In genomic region chr17:38296834-38297517, GRCh38 we compare ENCODE assay signal across 8 cellular contexts. TPM values are rescaled to one million over a fixed set of nuclear protein-coding genes. Genes with fewer than 3 reads are reported as not detected.
DNase-seq lines count a peak whose midpoint lies in the region; ATAC-seq and TF ChIP-seq lines count a peak whose summit lies in the region.
"Not testable (repeated sequence)": the region's sequence is repeated elsewhere in the genome, so short reads cannot be mapped to it uniquely, and the experiment has no call there.

MRPL45 (plus strand) TSS chr17:38297168; CDS start chr17:38297184, 16 bp downstream.

- H3K27me3 Mint-ChIP-seq in activated T-cell treated with anti-CD3 and anti-CD28 coated beads, Interleukin-2, amount 50 U/mL, for 4 hours (ENCODE audit: low read depth) = not testable (repeated sequence)

- H2AFZ ChIP-seq in KMS-11 (ENCODE audit: low read depth) = peak within 1 kb of the TSS; percentile 79

- not testable (repeated sequence) for H3K4me1 Mint-ChIP-seq in activated T-cell treated with anti-CD3 and anti-CD28 coated beads, Interleukin-2, amount 50 U/mL, for 4 hours (ENCODE audit: low read depth)

- not testable (repeated sequence) for H3K4me3 ChIP-seq in KMS-11 (IDR thresholded peaks at IDR 0.05; ENCODE audit: insufficient read depth, low read depth, low read length)
- H3K4me3 ChIP-seq in Panc1 (ENCODE audit: low read depth in 2 of 2, low read length in 2 of 2) = peak within 1 kb of the TSS; percentile 54 to 70
- H3K4me3 ChIP-seq in esophagus (ENCODE audit: low read depth in 1 of 2, low read length in 2 of 2) = peak within 1 kb of the TSS; percentile 43 to 68
- H3K4me3 ChIP-seq in mucosa of stomach (ENCODE audit: low read length) = peak within 1 kb of the TSS; percentile 60

- 0 to 1% methylated on average over 45 to 48 of the region's 48 CpGs for WGBS in esophagus, 2 donors

- not testable (repeated sequence) for H3K36me3 Mint-ChIP-seq in activated T-cell treated with anti-CD3 and anti-CD28 coated beads, Interleukin-2, amount 50 U/mL, for 4 hours (ENCODE audit: insufficient read depth)

- H3K36me3 ChIP-seq in KMS-11 (ENCODE audit: insufficient read depth); Panc1 (ENCODE audit: control insufficient read depth, insufficient read depth, low read length); esophagus (ENCODE audit: control insufficient read depth in 2 of 2, insufficient read depth in 2 of 2, low read length in 1 of 2); mucosa of stomach (ENCODE audit: control insufficient read depth, insufficient read depth, low read length): not testable (repeated sequence)

- CTCF ChIA-PET in Panc1 (lab: Charles Lee) = interaction anchor here (0.6 kb wide), 1 partner anchor 16 kb away, joined by 3 read pairs; no protein-coding TSS in a partner anchor

- POLR2A ChIA-PET in Panc1 (lab: Charles Lee) = not testable (repeated sequence)

- not testable (repeated sequence) for H3K4me1 ChIP-seq in KMS-11 (ENCODE audit: low read depth, poor library complexity, severe bottlenecking); Panc1 (ENCODE audit: control insufficient read depth, insufficient read depth, low read length); esophagus (ENCODE audit: control insufficient read depth in 2 of 2, insufficient read depth in 2 of 2, low read length in 1 of 2); mucosa of stomach (ENCODE audit: control insufficient read depth, insufficient read depth, low read length)

- H3K27ac ChIP-seq in KMS-11 (peak within 1 kb of the TSS; percentile 58), Panc1 (ENCODE audit: low read length) (peak within 1 kb of the TSS; percentile 73), esophagus (ENCODE audit: low read depth in 2 of 2, low read length in 1 of 2) (peak within 1 kb of the TSS in 1 of 2 donors; percentile 81)

- TF ChIP-seq CTCF in KMS-11 (conservative IDR thresholded peaks at IDR 0.05; ENCODE audit: low read depth, low read length); Panc1 (IDR thresholded peaks at IDR 0.05): not testable (repeated sequence)

- H3K9me3 ChIP-seq in Panc1 (ENCODE audit: control insufficient read depth, insufficient read depth, low read depth, low read length); esophagus (ENCODE audit: control insufficient read depth in 2 of 2, insufficient read depth in 1 of 2, low read depth in 1 of 2, low read length in 1 of 2); mucosa of stomach (ENCODE audit: control insufficient read depth, low read length): not testable (repeated sequence)

- intact Hi-C loops in Panc1 (cut with micrococcal nuclease; ENCODE audit: unreplicated experiment) = not testable (repeated sequence)

- ATAC-seq in GM21786 (IDR thresholded peaks at IDR 0.05; ENCODE audit: unreplicated experiment) = peak; percentile 89
- ATAC-seq in Panc1 = peak; percentile 100
- ATAC-seq in activated T-cell treated with anti-CD3 and anti-CD28 coated beads, Interleukin-2, amount 50 U/mL, for 4 hours = peak; percentile 97 to 98

- not testable (repeated sequence) for H3K27me3 ChIP-seq in KMS-11 (ENCODE audit: insufficient read depth, low read depth); Panc1 (ENCODE audit: control insufficient read depth, insufficient read depth, low read length); esophagus (ENCODE audit: control insufficient read depth in 1 of 2, insufficient read depth in 2 of 2, low read length in 2 of 2); mucosa of stomach (ENCODE audit: control insufficient read depth, insufficient read depth, low read length)

- DNase-seq in DMS53 treated with DMSO at 0.1 percent for 48 hours (lab: John Stamatoyannopoulos, UW; ENCODE audit: unreplicated experiment) (peak; percentile 69), Panc1 (ENCODE audit: low read depth, low spot score) (peak; percentile 88)
- peak; percentile 95 for DNase-seq in activated T-cell treated with anti-CD3 and anti-CD28 coated beads, Interleukin-2, amount 50 U/mL, for 4 hours
- peak; percentile 98 for DNase-seq in stimulated activated CD8-positive, alpha-beta memory T cell treated with anti-CD3 and anti-CD28 coated beads, Interleukin-4, amount 100 ng/mL, for 48 hours

- H4K20me1 ChIP-seq in KMS-11 (ENCODE audit: insufficient read depth) = not testable (repeated sequence)

- H3K79me2 ChIP-seq in KMS-11 (ENCODE audit: insufficient read depth, low read depth) = not testable (repeated sequence)

- H3K9me3 Mint-ChIP-seq in activated T-cell treated with anti-CD3 and anti-CD28 coated beads, Interleukin-2, amount 50 U/mL, for 4 hours = not testable (repeated sequence)

- H3K4me2 ChIP-seq in KMS-11 = peak within 1 kb of the TSS; percentile 47

- BruUV-seq in Panc1 (replicated peaks; lab: Mats Ljungman, UMichigan) = not testable (repeated sequence)

- in situ Hi-C loops in Panc1 (cut with HindIII; ENCODE audit: low pct_unique_long_range_greater_than_20kb, low sequenced_read_pairs) = not testable (repeated sequence)

- H3K9ac ChIP-seq in KMS-11 = peak within 1 kb of the TSS; percentile 68
- peak within 1 kb of the TSS; percentile 70 for H3K9ac ChIP-seq in mucosa of stomach (ENCODE audit: low read length)

- peak within 1 kb of the TSS; percentile 98 for H3K4me3 Mint-ChIP-seq in activated T-cell treated with anti-CD3 and anti-CD28 coated beads, Interleukin-2, amount 50 U/mL, for 4 hours

RNA-seq across cellular contexts. Expression of gene MRPL45, which starts in this region (rescaled TPM):
- total RNA-seq in Panc1 (2021; ENCODE audit: unreplicated experiment) = 24.7 TPM
- polyA plus RNA-seq in Panc1 (2012; ENCODE audit: insufficient read length) = 17.8 TPM
- total RNA-seq in activated T-cell treated with anti-CD3 and anti-CD28 coated beads, Interleukin-2, amount 50 U/mL, for 4 hours = 10 to 100 TPM; 55.6 to 56.5 (median 55.9) TPM
- polyA plus RNA-seq in esophagus = 10 to 100 TPM; 12.4 to 26.8 TPM
